ENCODE assay signal across 1 cellular context in genomic region chr17:42276609-42277341, GRCh38.
A peak's percentile ranks its signal among the peaks of the same experiment; 100 is the strongest.
TF ChIP-seq lines count a peak whose summit lies in the region.

No MANE protein-coding gene starts in this region.

TF ChIP-seq in HepG2, 621 proteins besides CTCF, POLR2A, EP300 and RAD21 (continued from another document and continues in another):
- TF ChIP-seq ZNF574 (CRISPR knock-in tag; IDR thresholded peaks at IDR 0.05) (peak; percentile 75), GATAD1 (CRISPR knock-in tag; IDR thresholded peaks at IDR 0.05) (no peak), ZSCAN22 (CRISPR knock-in tag; IDR thresholded peaks at IDR 0.05) (peak; percentile 51; the same call in 1 of the 2 replicates), SRSF1 (optimal IDR thresholded peaks at IDR 0.05; ENCODE audit: low read depth, low read length) (peak; percentile 32), PHB2 (IDR thresholded peaks at IDR 0.05; ENCODE audit: partially characterized antibody) (no peak), SRSF4 (IDR thresholded peaks at IDR 0.05; ENCODE audit: low read depth, low read length, poor library complexity, severe bottlenecking) (no peak), NCOA2 (CRISPR knock-in tag; IDR thresholded peaks at IDR 0.05) (peak; percentile 72), U2AF2 (IDR thresholded peaks at IDR 0.05; ENCODE audit: low read depth, low read length) (0 out of 2 replicates have a peak, but pooled peaks have one; percentile 56), RARA (CRISPR knock-in tag; IDR thresholded peaks at IDR 0.05) (peak; percentile 94), MTERF4 (CRISPR knock-in tag; IDR thresholded peaks at IDR 0.05) (0 out of 2 replicates have a peak, but pooled peaks have one; percentile 70), NR2F6 (IDR thresholded peaks at IDR 0.05) (peak; percentile 77), NR2F6 (CRISPR knock-in tag; IDR thresholded peaks at IDR 0.05) (peak; percentile 71), PAX8 (CRISPR knock-in tag; IDR thresholded peaks at IDR 0.05; ENCODE audit: borderline replicate concordance) (peak; percentile 92; the same call in 1 of the 2 replicates), KDM5B (CRISPR knock-in tag; IDR thresholded peaks at IDR 0.05; ENCODE audit: borderline replicate concordance) (no peak; the same call in none of the 2 replicates), ZNF672 (CRISPR knock-in tag; IDR thresholded peaks at IDR 0.05) (no peak), ZNF670 (CRISPR knock-in tag; IDR thresholded peaks at IDR 0.05; ENCODE audit: borderline replicate concordance) (peak; percentile 93), KDM4B (CRISPR knock-in tag; IDR thresholded peaks at IDR 0.05) (peak; percentile 33; the same call in 1 of the 2 replicates), ZNF720 (CRISPR knock-in tag; IDR thresholded peaks at IDR 0.05) (no peak), CBFB (CRISPR knock-in tag; IDR thresholded peaks at IDR 0.05) (peak; percentile 72), NBN (conservative IDR thresholded peaks at IDR 0.05) (no peak), SMARCE1 (IDR thresholded peaks at IDR 0.05; ENCODE audit: borderline replicate concordance) (no peak), ZNF407 (CRISPR knock-in tag; IDR thresholded peaks at IDR 0.05; ENCODE audit: not compliant biosample characterization) (peak; percentile 69), TEAD2 (CRISPR knock-in tag; IDR thresholded peaks at IDR 0.05) (no peak), CBX5 (CRISPR knock-in tag; IDR thresholded peaks at IDR 0.05; ENCODE audit: borderline replicate concordance) (no peak; the same call in 1 of the 2 replicates), ZNF605 (CRISPR knock-in tag; IDR thresholded peaks at IDR 0.05) (peak; percentile 79; the same call in 1 of the 2 replicates), CCDC6 (CRISPR knock-in tag; IDR thresholded peaks at IDR 0.05) (peak; percentile 90), DZIP1 (CRISPR knock-in tag; IDR thresholded peaks at IDR 0.05) (peak; percentile 76; the same call in 1 of the 2 replicates), ZBTB8A (CRISPR knock-in tag; IDR thresholded peaks at IDR 0.05; ENCODE audit: borderline replicate concordance, low read depth) (peak; percentile 81; the same call in 1 of the 2 replicates), MAFK (conservative IDR thresholded peaks at IDR 0.05 in 1 of 2, IDR thresholded peaks at IDR 0.05 in 1 of 2; ENCODE audit: low read length in 2 of 2) (no peak), ZNF691 (CRISPR knock-in tag; IDR thresholded peaks at IDR 0.05; ENCODE audit: borderline replicate concordance, low read depth) (peak; percentile 23; the same call in 1 of the 2 replicates), KLF11 (CRISPR knock-in tag; IDR thresholded peaks at IDR 0.05) (no peak), MAFG (CRISPR knock-in tag; IDR thresholded peaks at IDR 0.05) (no peak), ZNF780A (CRISPR knock-in tag; IDR thresholded peaks at IDR 0.05) (no peak), ZNF713 (CRISPR knock-in tag; IDR thresholded peaks at IDR 0.05) (no peak), TMF1 (CRISPR knock-in tag; IDR thresholded peaks at IDR 0.05; ENCODE audit: low read depth) (no peak), SIN3A (IDR thresholded peaks at IDR 0.05; ENCODE audit: borderline replicate concordance, low read depth, low read length) (no peak), ZNF549 (CRISPR knock-in tag; IDR thresholded peaks at IDR 0.05) (no peak), SP140L (CRISPR knock-in tag; IDR thresholded peaks at IDR 0.05; ENCODE audit: borderline replicate concordance) (peak; percentile 54; the same call in 1 of the 2 replicates), AGO1 (IDR thresholded peaks at IDR 0.05; ENCODE audit: low read depth, low read length, poor library complexity, severe bottlenecking) (peak; percentile 65), IRF2 (CRISPR knock-in tag; IDR thresholded peaks at IDR 0.05) (no peak; the same call in none of the 2 replicates), ZBTB2 (CRISPR knock-in tag; IDR thresholded peaks at IDR 0.05; ENCODE audit: low read depth) (no peak), ZSCAN30 (CRISPR knock-in tag; IDR thresholded peaks at IDR 0.05) (no peak)
- TF ChIP-seq, protein P1, sequence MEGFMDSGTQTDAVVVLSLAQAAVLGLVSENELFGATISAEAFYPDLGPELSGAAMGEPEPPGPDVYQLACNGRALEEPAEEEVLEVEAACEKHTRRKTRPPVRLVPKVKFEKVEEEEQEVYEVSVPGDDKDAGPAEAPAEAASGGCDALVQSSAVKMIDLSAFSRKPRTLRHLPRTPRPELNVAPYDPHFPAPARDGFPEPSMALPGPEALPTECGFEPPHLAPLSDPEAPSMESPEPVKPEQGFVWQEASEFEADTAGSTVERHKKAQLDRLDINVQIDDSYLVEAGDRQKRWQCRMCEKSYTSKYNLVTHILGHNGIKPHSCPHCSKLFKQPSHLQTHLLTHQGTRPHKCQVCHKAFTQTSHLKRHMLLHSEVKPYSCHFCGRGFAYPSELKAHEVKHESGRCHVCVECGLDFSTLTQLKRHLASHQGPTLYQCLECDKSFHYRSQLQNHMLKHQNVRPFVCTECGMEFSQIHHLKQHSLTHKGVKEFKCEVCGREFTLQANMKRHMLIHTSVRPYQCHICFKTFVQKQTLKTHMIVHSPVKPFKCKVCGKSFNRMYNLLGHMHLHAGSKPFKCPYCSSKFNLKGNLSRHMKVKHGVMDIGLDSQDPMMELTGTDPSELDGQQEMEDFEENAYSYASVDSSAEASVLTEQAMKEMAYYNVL (CRISPR knock-in tag; IDR thresholded peaks at IDR 0.05; ENCODE audit: borderline replicate concordance), result peak; percentile 80; the same call in 1 of the 2 replicates
- TF ChIP-seq, protein P2, sequence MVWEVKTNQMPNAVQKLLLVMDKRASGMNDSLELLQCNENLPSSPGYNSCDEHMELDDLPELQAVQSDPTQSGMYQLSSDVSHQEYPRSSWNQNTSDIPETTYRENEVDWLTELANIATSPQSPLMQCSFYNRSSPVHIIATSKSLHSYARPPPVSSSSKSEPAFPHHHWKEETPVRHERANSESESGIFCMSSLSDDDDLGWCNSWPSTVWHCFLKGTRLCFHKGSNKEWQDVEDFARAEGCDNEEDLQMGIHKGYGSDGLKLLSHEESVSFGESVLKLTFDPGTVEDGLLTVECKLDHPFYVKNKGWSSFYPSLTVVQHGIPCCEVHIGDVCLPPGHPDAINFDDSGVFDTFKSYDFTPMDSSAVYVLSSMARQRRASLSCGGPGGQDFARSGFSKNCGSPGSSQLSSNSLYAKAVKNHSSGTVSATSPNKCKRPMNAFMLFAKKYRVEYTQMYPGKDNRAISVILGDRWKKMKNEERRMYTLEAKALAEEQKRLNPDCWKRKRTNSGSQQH (CRISPR knock-in tag; IDR thresholded peaks at IDR 0.05; ENCODE audit: low read depth), result no peak
